ENCODE assay signal across 15 cellular contexts in genomic region chr12:131137009-131137835, GRCh38.
"Had no signal": no experiment of that assay in that cellular context is flagged by ENCODE, and none has a peak within 500 bp of the region (broad histone marks: within the 10 kb centered on the region; RNA-seq: fewer than 3 reads in every experiment).

No MANE protein-coding gene starts in this region.

- H3K9me3 ChIP-seq: gastrocnemius medialis, heart left ventricle, lower lobe of right lung, pancreas, thyroid gland had no signal

- H3K27me3 ChIP-seq: gastrocnemius medialis, heart left ventricle, pancreas, thyroid gland had no signal

- DNase-seq: activated CD4-positive, alpha-beta T cell treated with anti-CD3 and anti-CD28 coated beads for 36 hours; activated CD8-positive, alpha-beta memory T cell treated with anti-CD3 and anti-CD28 coated beads, Interleukin-2, amount 50 U/mL, for 48 hours; activated CD8-positive, alpha-beta T cell treated with anti-CD3 and anti-CD28 coated beads for 36 hours; activated naive CD4-positive, alpha-beta T cell; activated naive CD8-positive, alpha-beta T cell treated with anti-CD3 and anti-CD28 coated beads, Interleukin-2, amount 10 ng/mL, durations not matched to agents 7 days and 5 days; activated T-cell treated with anti-CD3 and anti-CD28 coated beads, Interleukin-2, amount 50 U/mL, for 72 hours; erythroblast; gastrocnemius medialis; immature natural killer cell; lower lobe of right lung; pancreas; thyroid gland had no signal

- ATAC-seq: activated CD4-positive, alpha-beta T cell treated with anti-CD3 and anti-CD28 coated beads for 36 hours; activated CD8-positive, alpha-beta T cell treated with anti-CD3 and anti-CD28 coated beads for 36 hours; activated T-cell treated with anti-CD3 and anti-CD28 coated beads, Interleukin-2, amount 50 U/mL, for 72 hours; gastrocnemius medialis; lower lobe of right lung; stimulated activated effector memory CD8-positive, alpha-beta T cell treated with anti-CD3 and anti-CD28 coated beads, Interleukin-12 subunit alpha, Interleukin-12 subunit beta, amount 100 ng/mL, for 72 hours had no signal

- H3K36me3 ChIP-seq: gastrocnemius medialis, pancreas, thyroid gland had no signal

- FAIRE-seq: pancreas, urothelium cell line had no signal

- H3K27ac ChIP-seq: gastrocnemius medialis, heart left ventricle, lower lobe of right lung, pancreas, thyroid gland had no signal

- H3K4me3 ChIP-seq: gastrocnemius medialis, heart left ventricle, lower lobe of right lung, pancreas, thyroid gland had no signal

- H3K4me1 ChIP-seq: pancreas had no signal
